Comparison of ENCODE assay signal across 8 cellular contexts in the genomic region with DNA sequence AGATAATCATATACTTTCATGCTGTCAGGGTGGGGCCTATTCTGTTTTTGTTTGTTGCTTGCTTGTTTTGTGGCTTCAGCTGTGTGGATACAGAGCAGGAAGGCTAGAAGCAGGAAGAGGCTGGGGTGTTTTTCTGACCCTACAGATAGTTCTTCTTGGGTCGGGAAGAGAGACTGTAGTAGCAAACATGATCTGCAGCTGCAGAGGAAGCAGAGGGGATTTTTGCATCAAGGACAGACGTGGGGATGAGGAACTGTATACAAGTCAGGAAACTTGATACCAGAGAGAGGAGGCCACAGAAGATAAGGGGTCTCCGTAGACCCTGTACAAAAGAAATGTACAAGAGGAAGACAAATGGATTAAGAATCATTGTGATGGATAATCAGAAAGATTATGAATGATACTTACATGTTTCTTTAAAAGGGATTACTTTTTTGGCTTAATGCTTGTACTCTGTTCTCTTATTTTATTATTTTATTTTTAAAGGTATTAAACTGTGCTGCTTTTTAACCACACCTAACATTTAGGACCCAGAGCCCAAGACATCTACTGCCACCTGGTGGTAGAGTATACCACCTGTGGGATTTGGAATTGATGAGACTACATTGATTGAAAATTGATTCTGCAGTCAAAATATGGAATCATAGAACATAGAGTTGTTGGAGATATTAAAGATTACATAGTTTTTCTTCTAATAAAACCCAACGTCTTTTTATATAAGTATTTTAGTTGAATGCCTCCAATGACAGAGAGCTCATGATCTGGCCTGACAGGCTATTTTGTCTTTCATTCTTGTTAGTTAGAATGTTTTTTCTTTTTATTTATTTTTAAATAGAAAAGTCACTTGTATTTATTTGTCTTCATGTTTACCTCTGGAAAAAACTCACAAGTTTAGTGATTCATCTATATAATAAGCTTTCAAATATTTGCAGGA. TPM values are rescaled to one million over a fixed set of nuclear protein-coding genes. Genes with fewer than 3 reads are reported as not detected.
DNase-seq lines count a peak whose midpoint lies in the region; ATAC-seq, FAIRE-seq and TF ChIP-seq lines count a peak whose summit lies in the region.

No MANE protein-coding gene starts in this region.

- POLR2A ChIA-PET in A673 (lab: Charles Lee; ENCODE audit: low non-redundant PET), result no interaction called here

- peaks cover 0 to 9% (median 7%) of the 10 kb centered on the region in 3 donors for H3K27me3 Mint-ChIP-seq in immature natural killer cell (ENCODE audit: low read depth in 3 of 3)

- no peak overlapping the region for H3K27ac Mint-ChIP-seq in immature natural killer cell

- CTCF ChIA-PET in A673 (lab: Charles Lee), result no interaction called here

- no peak overlapping the region for H3K27ac ChIP-seq in A673 (ENCODE audit: low read depth, low read length, poor library complexity, severe bottlenecking)
- no peak overlapping the region for H3K27ac ChIP-seq in upper lobe of right lung

- peaks cover 2% of the 10 kb centered on the region for H3K4me1 ChIP-seq in A673 (ENCODE audit: insufficient read depth, low read length, poor library complexity, severe bottlenecking)
- no peaks in the 10 kb centered on the region for H3K4me1 ChIP-seq in upper lobe of right lung

- H3K36me3 Mint-ChIP-seq in immature natural killer cell, result no peaks in the 10 kb centered on the region

- H3K4me1 Mint-ChIP-seq in immature natural killer cell, result no peaks in the 10 kb centered on the region

- H3K4me3 ChIP-seq in A673 (ENCODE audit: low read depth, low read length, poor library complexity, severe bottlenecking) (no peak overlapping the region), upper lobe of right lung (no peak overlapping the region)

- BruUV-seq in A673 (replicated peaks; lab: Mats Ljungman, UMichigan), result no TSS peak

- no peaks in the 10 kb centered on the region for H3K9me3 ChIP-seq in A673 (ENCODE audit: low read depth, low read length, poor library complexity, severe bottlenecking)
- no peaks in the 10 kb centered on the region for H3K9me3 ChIP-seq in upper lobe of right lung

- H3K9me3 Mint-ChIP-seq in immature natural killer cell, result no peaks in the 10 kb centered on the region

- H3K27me3 ChIP-seq in A673 (replicated peaks; ENCODE audit: insufficient read depth, low read depth, low read length, poor library complexity), result no peaks in the 10 kb centered on the region
- no peaks in the 10 kb centered on the region for H3K27me3 ChIP-seq in upper lobe of right lung

- no peak overlapping the region for H3K4me3 Mint-ChIP-seq in immature natural killer cell

- DNase-seq in A673 (ENCODE audit: low spot score), result peak; percentile 58
- peak; percentile 73 for DNase-seq in NCI-H146 (lab: John Stamatoyannopoulos, UW)
- DNase-seq in amniotic epithelial cell (ENCODE audit: low read depth), result peak; percentile 28
- peak in 2 of 3 donors; percentile 1 to 2 for DNase-seq in immature natural killer cell
- no peak for DNase-seq in upper lobe of right lung

- TF ChIP-seq CTCF in A673 (conservative IDR thresholded peaks at IDR 0.05; ENCODE audit: low read depth, low read length) (peak; percentile 83), upper lobe of right lung (IDR thresholded peaks at IDR 0.05) (peak; percentile 74)

- no peaks in the 10 kb centered on the region for H3K36me3 ChIP-seq in A673 (ENCODE audit: insufficient read depth, low read length, poor library complexity, severe bottlenecking)
- H3K36me3 ChIP-seq in upper lobe of right lung, result no peaks in the 10 kb centered on the region

- peak; percentile 56 for FAIRE-seq in G401.6 (lab: Jason Lieb, UNC)

- ATAC-seq in upper lobe of right lung, result peak; percentile 62
- no peak for ATAC-seq in GM21619 (IDR thresholded peaks at IDR 0.05; ENCODE audit: unreplicated experiment)
- no peak for ATAC-seq in HG03342 (IDR thresholded peaks at IDR 0.05; ENCODE audit: unreplicated experiment)

- intact Hi-C loops in A673 (cut with micrococcal nuclease; ENCODE audit: unreplicated experiment), result loop anchor here (1.0 to 5.0 kb wide), 2 partner anchors 47 to 63 kb away; partner anchors contain the start of gene KALRN
- intact Hi-C loops in upper lobe of right lung (cut with DNase I), result no loop called here

RNA-seq across cellular contexts. Expression of gene KALRN, which starts 46.1 kb away (rescaled TPM):
- total RNA-seq in A673 (2021), result 34.9 and 42.5 TPM in 2 replicates
- polyA plus RNA-seq in immature natural killer cell, result 1 to 10 TPM in 2 of 3 donors, under 1 TPM in 1; 0.34 to 2.1 (median 1.4) TPM
- total RNA-seq in upper lobe of right lung, result 22.4 TPM
